In the genomic region with DNA sequence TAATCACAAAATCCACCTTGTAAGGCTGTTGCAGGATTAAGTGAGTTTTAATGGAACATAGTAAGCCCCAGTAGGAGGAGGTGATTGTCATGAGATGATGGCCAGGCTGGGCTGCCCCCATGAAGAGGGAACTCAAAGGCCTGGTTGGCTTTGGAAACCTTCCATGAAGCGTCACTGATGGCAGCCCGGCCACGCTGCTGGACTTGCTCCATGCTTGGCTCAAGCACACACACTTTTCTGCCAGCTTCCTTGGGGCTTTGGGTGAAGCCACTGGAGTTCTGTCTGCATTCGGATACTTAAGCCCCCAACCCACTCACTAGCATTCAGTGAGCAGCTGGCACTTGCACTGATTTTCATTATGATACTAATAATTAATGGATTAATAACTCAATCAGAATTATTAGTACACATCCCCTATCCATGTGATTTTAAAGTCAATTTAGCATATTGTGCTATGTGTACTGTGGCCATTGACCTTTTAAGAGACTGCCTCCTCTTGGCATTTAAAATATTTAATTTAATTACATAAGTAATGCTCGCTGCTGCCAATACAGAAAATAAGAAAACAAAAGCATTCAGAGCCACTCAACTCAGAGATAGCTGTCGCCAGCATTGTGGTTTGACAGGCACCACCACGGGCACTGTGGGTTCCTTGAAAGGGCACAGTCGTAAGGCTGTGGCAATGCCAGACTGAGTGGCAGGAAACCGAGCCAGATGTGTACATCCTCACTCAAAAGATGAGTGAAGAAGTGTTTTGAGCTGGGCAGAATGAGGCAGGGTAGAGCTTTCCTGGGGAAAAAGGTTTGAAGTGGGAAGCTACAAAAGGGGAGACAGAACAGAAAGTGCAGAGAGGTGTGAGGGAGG, we compare ENCODE assay signal across 9 cellular contexts. TPM values are rescaled to one million over a fixed set of nuclear protein-coding genes. Genes with fewer than 3 reads are reported as not detected.
DNase-seq lines count a peak whose midpoint lies in the region; ATAC-seq lines count a peak whose summit lies in the region.
"Had no signal": no experiment of that assay in that cellular context is flagged by ENCODE, and none has a peak within 500 bp of the region (broad histone marks: within the 10 kb centered on the region; RNA-seq: fewer than 3 reads in every experiment).

No MANE protein-coding gene starts in this region.

- DNase-seq in Ammon's horn (ENCODE audit: low spot score) (peak; percentile 74), T-helper 22 cell (ENCODE audit: low read depth) (peak; percentile 21), posterior vena cava (ENCODE audit: low spot score) (no peak), NCI-H187 (lab: John Stamatoyannopoulos, UW) (no peak)
- DNase-seq in activated naive CD8-positive, alpha-beta T cell treated with anti-CD3 and anti-CD28 coated beads, Interleukin-2, amount 10 ng/mL, durations not matched to agents 7 days and 5 days, result no peak
- peak; percentile 40 to 91 (median 80) for DNase-seq in naive thymus-derived CD8-positive, alpha-beta T cell

- no peaks in the 10 kb centered on the region for H3K9me3 Mint-ChIP-seq in activated naive CD8-positive, alpha-beta T cell treated with anti-CD3 and anti-CD28 coated beads, Interleukin-2, amount 10 ng/mL, durations not matched to agents 7 days and 5 days
- no peaks in the 10 kb centered on the region for H3K9me3 Mint-ChIP-seq in naive thymus-derived CD8-positive, alpha-beta T cell
- H3K9me3 Mint-ChIP-seq: IgD-negative memory B cell had no signal

- H3K4me3 Mint-ChIP-seq in activated naive CD8-positive, alpha-beta T cell treated with anti-CD3 and anti-CD28 coated beads, Interleukin-2, amount 10 ng/mL, durations not matched to agents 7 days and 5 days, result peak overlapping the region; percentile 53
- peak overlapping the region in 9 of 10 donors; percentile 16 to 68 (median 42) for H3K4me3 Mint-ChIP-seq in naive thymus-derived CD8-positive, alpha-beta T cell

- no peaks in the 10 kb centered on the region for H3K36me3 Mint-ChIP-seq in activated naive CD8-positive, alpha-beta T cell treated with anti-CD3 and anti-CD28 coated beads, Interleukin-2, amount 10 ng/mL, durations not matched to agents 7 days and 5 days
- H3K36me3 Mint-ChIP-seq in naive thymus-derived CD8-positive, alpha-beta T cell, result no peaks in the 10 kb centered on the region
- H3K36me3 Mint-ChIP-seq: IgD-negative memory B cell had no signal

- ATAC-seq in activated naive CD8-positive, alpha-beta T cell treated with anti-CD3 and anti-CD28 coated beads, Interleukin-2, amount 10 ng/mL, durations not matched to agents 7 days and 5 days (ENCODE audit: low read depth), result peak; percentile 85
- ATAC-seq in naive thymus-derived CD8-positive, alpha-beta T cell, result peak; percentile 98 to 99
- ATAC-seq in GM18502 (IDR thresholded peaks at IDR 0.05; ENCODE audit: poor library complexity, unreplicated experiment), result no peak
- no peak for ATAC-seq in HG03571 (IDR thresholded peaks at IDR 0.05; ENCODE audit: unreplicated experiment)

- H3K4me1 Mint-ChIP-seq in activated naive CD8-positive, alpha-beta T cell treated with anti-CD3 and anti-CD28 coated beads, Interleukin-2, amount 10 ng/mL, durations not matched to agents 7 days and 5 days, result peaks cover 14% of the 10 kb centered on the region
- H3K4me1 Mint-ChIP-seq in naive thymus-derived CD8-positive, alpha-beta T cell, result peaks cover 20 to 34% (median 30%) of the 10 kb centered on the region in 4 donors

- H3K27me3 Mint-ChIP-seq in activated naive CD8-positive, alpha-beta T cell treated with anti-CD3 and anti-CD28 coated beads, Interleukin-2, amount 10 ng/mL, durations not matched to agents 7 days and 5 days, result peaks cover 31% of the 10 kb centered on the region
- peaks cover 0 to 15% (median 1%) of the 10 kb centered on the region in 5 donors for H3K27me3 Mint-ChIP-seq in naive thymus-derived CD8-positive, alpha-beta T cell

- POLR2A ChIA-PET in activated naive CD8-positive, alpha-beta T cell treated with anti-CD3 and anti-CD28 coated beads, Interleukin-2, amount 10 ng/mL, durations not matched to agents 7 days and 5 days (lab: Charles Lee), result no interaction called here
- POLR2A ChIA-PET in naive thymus-derived CD8-positive, alpha-beta T cell (lab: Charles Lee), result interaction anchor here (1.0 kb wide), 1 partner anchor 8 kb away, joined by 4 read pairs; no protein-coding TSS in a partner anchor

- H3K27ac Mint-ChIP-seq in activated naive CD8-positive, alpha-beta T cell treated with anti-CD3 and anti-CD28 coated beads, Interleukin-2, amount 10 ng/mL, durations not matched to agents 7 days and 5 days, result no peak overlapping the region
- H3K27ac Mint-ChIP-seq in naive thymus-derived CD8-positive, alpha-beta T cell, result peak overlapping the region in 9 of 10 donors; percentile 5 to 84 (median 54)
- H3K27ac Mint-ChIP-seq: IgD-negative memory B cell had no signal

- intact Hi-C loops in posterior vena cava (cut with DNase I), result no loop called here

RNA-seq across cellular contexts. Expression of gene KRT85, which starts 15.9 kb away (rescaled TPM):
- not detected for total RNA-seq in activated naive CD8-positive, alpha-beta T cell treated with anti-CD3 and anti-CD28 coated beads, Interleukin-2, amount 10 ng/mL, durations not matched to agents 7 days and 5 days
- not detected for total RNA-seq in naive thymus-derived CD8-positive, alpha-beta T cell
- not detected for polyA plus RNA-seq in naive thymus-derived CD8-positive, alpha-beta T cell
- total RNA-seq in posterior vena cava, result not detected
- polyA plus RNA-seq: IgD-negative memory B cell had no signal

RNA-seq across cellular contexts. Expression of gene KRT83, which starts 30.2 kb away (rescaled TPM):
- not detected for total RNA-seq in activated naive CD8-positive, alpha-beta T cell treated with anti-CD3 and anti-CD28 coated beads, Interleukin-2, amount 10 ng/mL, durations not matched to agents 7 days and 5 days
- not detected for total RNA-seq in naive thymus-derived CD8-positive, alpha-beta T cell
- not detected for polyA plus RNA-seq in naive thymus-derived CD8-positive, alpha-beta T cell
- total RNA-seq in posterior vena cava, result not detected
- polyA plus RNA-seq: IgD-negative memory B cell had no signal

RNA-seq across cellular contexts. Expression of gene KRT84, which starts 34.0 kb away (rescaled TPM):
- total RNA-seq in activated naive CD8-positive, alpha-beta T cell treated with anti-CD3 and anti-CD28 coated beads, Interleukin-2, amount 10 ng/mL, durations not matched to agents 7 days and 5 days, result not detected
- total RNA-seq in naive thymus-derived CD8-positive, alpha-beta T cell, result not detected
- polyA plus RNA-seq in naive thymus-derived CD8-positive, alpha-beta T cell, result not detected
- not detected for total RNA-seq in posterior vena cava
- polyA plus RNA-seq: IgD-negative memory B cell had no signal

RNA-seq across cellular contexts. Expression of gene KRT82, which starts 54.7 kb away (rescaled TPM):
- not detected for total RNA-seq in activated naive CD8-positive, alpha-beta T cell treated with anti-CD3 and anti-CD28 coated beads, Interleukin-2, amount 10 ng/mL, durations not matched to agents 7 days and 5 days
- not detected for total RNA-seq in naive thymus-derived CD8-positive, alpha-beta T cell
- polyA plus RNA-seq in naive thymus-derived CD8-positive, alpha-beta T cell, result not detected
- not detected for total RNA-seq in posterior vena cava
- polyA plus RNA-seq: IgD-negative memory B cell had no signal

Comparison
In these comparisons a context has a peak if more than half of its experiments do, and no peak if none do; other contexts are left out.
1. DNase-seq: peak in Ammon's horn (single experiment), T-helper 22 cell (single experiment) and naive thymus-derived CD8-positive, alpha-beta T cell (10 of 10); none in activated naive CD8-positive, alpha-beta T cell treated with anti-CD3 and anti-CD28 coated beads, Interleukin-2, amount 10 ng/mL, durations not matched to agents 7 days and 5 days (single experiment), posterior vena cava (single experiment) and NCI-H187 (0 of 2).
2. ATAC-seq: peak in activated naive CD8-positive, alpha-beta T cell treated with anti-CD3 and anti-CD28 coated beads, Interleukin-2, amount 10 ng/mL, durations not matched to agents 7 days and 5 days (single experiment) and naive thymus-derived CD8-positive, alpha-beta T cell (2 of 2); none in GM18502 (single experiment) and HG03571 (single experiment).